In genomic region chr7:73307436-73307835, GRCh38 we compare ENCODE assay signal across 11 cellular contexts. TPM values are rescaled to one million over a fixed set of nuclear protein-coding genes. Genes with fewer than 3 reads are reported as not detected.
A peak's percentile ranks its signal among the peaks of the same experiment; 100 is the strongest.
DNase-seq lines count a peak whose midpoint lies in the region; TF ChIP-seq lines count a peak whose summit lies in the region.
"Had no signal": no experiment of that assay in that cellular context is flagged by ENCODE, and none has a peak within 500 bp of the region (broad histone marks: within the 10 kb centered on the region; RNA-seq: fewer than 3 reads in every experiment).

No MANE protein-coding gene starts in this region.

- H3K79me2 ChIP-seq in smooth muscle cell (ENCODE audit: low read depth): peaks cover 7% of the 10 kb centered on the region

- CTCF ChIA-PET in RWPE1 (lab: Yijun Ruan, JAX): no interaction called here

- H3K36me3 ChIP-seq in smooth muscle cell (ENCODE audit: low read depth) (no peaks in the 10 kb centered on the region), BE2C (peaks cover 3% of the 10 kb centered on the region; the same call in 1 of the 2 replicates)

- no peak for DNase-seq in T-helper 2 cell treated with Interferon-gamma antibody and Interleukin-4, amounts not matched to agents 5 μg/mL and 100 μg/mL, for 36 hours (ENCODE audit: low spot score)
- DNase-seq in T-helper 2 cell (no peak), RWPE1 (ENCODE audit: low spot score) (no peak), glutamatergic neuron (no peak), smooth muscle cell (lab: John Stamatoyannopoulos, UW; ENCODE audit: unreplicated experiment) (no peak), NCI-H510A (lab: John Stamatoyannopoulos, UW) (no peak), BE2C (no peak), NCI-H2107 (lab: John Stamatoyannopoulos, UW) (no peak)
- DNase-seq: activated gamma-delta T cell had no signal

- no peaks in the 10 kb centered on the region for H3K27me3 Mint-ChIP-seq in T-helper 2 cell treated with Interferon-gamma antibody and Interleukin-4, amounts not matched to agents 5 μg/mL and 100 μg/mL, for 36 hours (ENCODE audit: low read depth)
- peaks cover 2% of the 10 kb centered on the region for H3K27me3 Mint-ChIP-seq in glutamatergic neuron (ENCODE audit: unreplicated experiment)

- H3K4me3 ChIP-seq in smooth muscle cell (peak overlapping the region; percentile 71), BE2C (ENCODE audit: low read depth, low read length) (no peak overlapping the region)

- peak overlapping the region; percentile 99 for H3K4me3 Mint-ChIP-seq in T-helper 2 cell treated with Interferon-gamma antibody and Interleukin-4, amounts not matched to agents 5 μg/mL and 100 μg/mL, for 36 hours
- peak overlapping the region; percentile 89 for H3K4me3 Mint-ChIP-seq in glutamatergic neuron (ENCODE audit: unreplicated experiment)

- TF ChIP-seq CTCF in RWPE1 (conservative IDR thresholded peaks at IDR 0.05; ENCODE audit: low read depth): no peak
- no peak for TF ChIP-seq CTCF in glutamatergic neuron (IDR thresholded peaks at IDR 0.05; ENCODE audit: partially characterized antibody, unreplicated experiment)
- TF ChIP-seq CTCF in smooth muscle cell (IDR thresholded peaks at IDR 0.05; ENCODE audit: borderline replicate concordance, insufficient read depth, poor library complexity, severe bottlenecking): no peak
- no peak for TF ChIP-seq CTCF in BE2C (IDR thresholded peaks at IDR 0.05; ENCODE audit: low read depth, low read length)

- POLR2A ChIA-PET in RWPE1 (lab: Yijun Ruan, JAX; ENCODE audit: low non-redundant PET): interaction anchor here (0.7 kb wide), 1 partner anchor 128 kb away, joined by 5 read pairs; no protein-coding TSS in a partner anchor

- H3K27ac Mint-ChIP-seq in T-helper 2 cell treated with Interferon-gamma antibody and Interleukin-4, amounts not matched to agents 5 μg/mL and 100 μg/mL, for 36 hours: peak overlapping the region; percentile 79
- no peak overlapping the region for H3K27ac Mint-ChIP-seq in glutamatergic neuron (ENCODE audit: unreplicated experiment)

- H3F3A ChIP-seq in smooth muscle cell (ENCODE audit: low read depth): no peaks in the 10 kb centered on the region

- 95% methylated on average over 13 of the region's 13 CpGs for WGBS in smooth muscle cell (ENCODE audit: low lambda C conversion rate)

- no peak overlapping the region for H3K9ac ChIP-seq in smooth muscle cell (ENCODE audit: low read depth)

- H4K20me1 ChIP-seq in smooth muscle cell (ENCODE audit: low read depth): no peaks in the 10 kb centered on the region

- peaks cover 36% of the 10 kb centered on the region for H3K36me3 Mint-ChIP-seq in T-helper 2 cell treated with Interferon-gamma antibody and Interleukin-4, amounts not matched to agents 5 μg/mL and 100 μg/mL, for 36 hours (ENCODE audit: low read depth)
- no peaks in the 10 kb centered on the region for H3K36me3 Mint-ChIP-seq in glutamatergic neuron (ENCODE audit: unreplicated experiment)

- H3K4me1 Mint-ChIP-seq in T-helper 2 cell treated with Interferon-gamma antibody and Interleukin-4, amounts not matched to agents 5 μg/mL and 100 μg/mL, for 36 hours (ENCODE audit: low read depth): peaks cover 20% of the 10 kb centered on the region
- H3K4me1 Mint-ChIP-seq in glutamatergic neuron (ENCODE audit: low read depth, unreplicated experiment): peaks cover 2% of the 10 kb centered on the region

- H3K27ac ChIP-seq in RWPE1: peak overlapping the region; percentile 80
- no peak overlapping the region for H3K27ac ChIP-seq in smooth muscle cell (ENCODE audit: low read depth)

- H3K4me1 ChIP-seq in smooth muscle cell (ENCODE audit: low read depth) (peaks cover 5% of the 10 kb centered on the region), BE2C (no peaks in the 10 kb centered on the region)

- H3K9me3 Mint-ChIP-seq in T-helper 2 cell treated with Interferon-gamma antibody and Interleukin-4, amounts not matched to agents 5 μg/mL and 100 μg/mL, for 36 hours: no peaks in the 10 kb centered on the region
- peaks cover 4% of the 10 kb centered on the region for H3K9me3 Mint-ChIP-seq in glutamatergic neuron (ENCODE audit: unreplicated experiment)

- no peak overlapping the region for H2AFZ ChIP-seq in smooth muscle cell (ENCODE audit: low read depth)

- H3K9me3 ChIP-seq in smooth muscle cell (replicated peaks; ENCODE audit: low read depth) (no peaks in the 10 kb centered on the region), BE2C (no peaks in the 10 kb centered on the region)

- H3K27me3 ChIP-seq in smooth muscle cell (ENCODE audit: low read depth) (no peaks in the 10 kb centered on the region), BE2C (no peaks in the 10 kb centered on the region)

- peak overlapping the region; percentile 92 for H3K4me2 ChIP-seq in smooth muscle cell

RNA-seq across cellular contexts. Expression of gene NSUN5, which starts 1.2 kb away (rescaled TPM):
- 37.5 TPM for total RNA-seq in glutamatergic neuron (ENCODE audit: unreplicated experiment)
- total RNA-seq in smooth muscle cell: 16.9 and 25.2 TPM in 2 replicates
- 38.1 and 47.9 TPM in 2 replicates for polyA plus RNA-seq in smooth muscle cell
- polyA plus RNA-seq in BE2C (2012; ENCODE audit: insufficient read depth, insufficient read length, low read depth): 106 TPM

RNA-seq across cellular contexts. Expression of gene TRIM50, which starts 20.4 kb away (rescaled TPM):
- total RNA-seq in glutamatergic neuron (ENCODE audit: unreplicated experiment) (not detected), smooth muscle cell (not detected in 2 replicates)
- polyA plus RNA-seq in smooth muscle cell: not detected in 2 replicates
- polyA plus RNA-seq in BE2C (2012; ENCODE audit: insufficient read depth, insufficient read length, low read depth): 0.26 TPM
- total RNA-seq: esophagus mucosa, RPMI7951 had no signal

RNA-seq across cellular contexts. Expression of gene FKBP6, which starts 20.5 kb away (rescaled TPM):
- total RNA-seq in glutamatergic neuron (ENCODE audit: unreplicated experiment) (not detected), smooth muscle cell (not detected in 2 replicates)
- not detected in 2 replicates for polyA plus RNA-seq in smooth muscle cell
- not detected for polyA plus RNA-seq in BE2C (2012; ENCODE audit: insufficient read depth, insufficient read length, low read depth)
- total RNA-seq: esophagus mucosa, RPMI7951 had no signal
